ENCODE assay signal across 8 cellular contexts in genomic region chr11:65817815-65818680, GRCh38. TPM values are rescaled to one million over a fixed set of nuclear protein-coding genes. Genes with fewer than 3 reads are reported as not detected.
A peak's percentile ranks its signal among the peaks of the same experiment; 100 is the strongest.
DNase-seq lines count a peak whose midpoint lies in the region; ATAC-seq lines count a peak whose summit lies in the region.

No MANE protein-coding gene starts in this region.

- no peaks in the 10 kb centered on the region for H3K27me3 ChIP-seq in muscle layer of duodenum (ENCODE audit: low read depth, low read length)

- peak; percentile 81 for DNase-seq in Caki2 (ENCODE audit: low read depth)
- DNase-seq in OCI-M1 (lab: John Stamatoyannopoulos, UW), result peak; percentile 94
- peak; percentile 96 for DNase-seq in activated T-cell treated with anti-CD3 and anti-CD28 coated beads, Interleukin-2, amount 50 U/mL, for 24 hours
- DNase-seq in stimulated activated CD8-positive, alpha-beta memory T cell treated with anti-CD3 and anti-CD28 coated beads, Interleukin-7, amount 100 ng/mL, for 1 hour (ENCODE audit: low read depth in 2 of 2), result peak; percentile 87 to 95

- H3K36me3 Mint-ChIP-seq in IgD-negative memory B cell, result peaks cover 3% of the 10 kb centered on the region
- H3K36me3 Mint-ChIP-seq in activated T-cell treated with anti-CD3 and anti-CD28 coated beads, Interleukin-2, amount 50 U/mL, for 24 hours (ENCODE audit: low read depth), result no peaks in the 10 kb centered on the region

- peak overlapping the region; percentile 63 to 67 for H3K4me3 ChIP-seq in muscle layer of duodenum (ENCODE audit: low read depth in 1 of 2, low read length in 2 of 2)

- peak overlapping the region; percentile 80 to 91 (median 87) for H3K4me3 Mint-ChIP-seq in IgD-negative memory B cell
- peak overlapping the region; percentile 72 for H3K4me3 Mint-ChIP-seq in activated T-cell treated with anti-CD3 and anti-CD28 coated beads, Interleukin-2, amount 50 U/mL, for 24 hours

- H3K9me3 Mint-ChIP-seq in IgD-negative memory B cell, result no peaks in the 10 kb centered on the region
- no peaks in the 10 kb centered on the region for H3K9me3 Mint-ChIP-seq in activated T-cell treated with anti-CD3 and anti-CD28 coated beads, Interleukin-2, amount 50 U/mL, for 24 hours

- H3K27me3 Mint-ChIP-seq in IgD-negative memory B cell, result no peaks in the 10 kb centered on the region
- H3K27me3 Mint-ChIP-seq in activated T-cell treated with anti-CD3 and anti-CD28 coated beads, Interleukin-2, amount 50 U/mL, for 24 hours, result no peaks in the 10 kb centered on the region

- peak overlapping the region; percentile 19 to 90 (median 68) for H3K27ac Mint-ChIP-seq in IgD-negative memory B cell
- peak overlapping the region; percentile 80 for H3K27ac Mint-ChIP-seq in activated T-cell treated with anti-CD3 and anti-CD28 coated beads, Interleukin-2, amount 50 U/mL, for 24 hours

- no peaks in the 10 kb centered on the region for H3K36me3 ChIP-seq in muscle layer of duodenum (ENCODE audit: control insufficient read depth in 1 of 2, insufficient read depth in 2 of 2, low read length in 2 of 2)

- H3K27ac ChIP-seq in muscle layer of duodenum (ENCODE audit: low read length), result peak overlapping the region; percentile 72

- ATAC-seq in GM21447 (IDR thresholded peaks at IDR 0.05; ENCODE audit: unreplicated experiment) (peak; percentile 59), esophagus mucosa (peak; percentile 88)

- H3K4me1 ChIP-seq in muscle layer of duodenum (ENCODE audit: control insufficient read depth in 1 of 2, insufficient read depth in 2 of 2, low read length in 2 of 2), result peaks cover 0 to 10% of the 10 kb centered on the region in 2 donors

- no peaks in the 10 kb centered on the region for H3K9me3 ChIP-seq in muscle layer of duodenum (ENCODE audit: control insufficient read depth in 1 of 2, low read length in 2 of 2)

- peaks cover 5 to 11% (median 9%) of the 10 kb centered on the region in 3 donors for H3K4me1 Mint-ChIP-seq in IgD-negative memory B cell
- peaks cover 20% of the 10 kb centered on the region for H3K4me1 Mint-ChIP-seq in activated T-cell treated with anti-CD3 and anti-CD28 coated beads, Interleukin-2, amount 50 U/mL, for 24 hours (ENCODE audit: low read depth)

- in situ Hi-C loops in Caki2 (cut with HindIII; ENCODE audit: low pct_unique_long_range_greater_than_20kb, low sequenced_read_pairs), result no loop called here

RNA-seq across cellular contexts. Expression of gene SNX32, which starts 15.7 kb away (rescaled TPM):
- total RNA-seq in Caki2 (2014; rRNA removed; shearing (Covaris generic); ENCODE audit: low replicate concordance), result not detected in 2 replicates
- polyA plus RNA-seq in IgD-negative memory B cell, result 0.78 TPM
- 0.12 TPM for total RNA-seq in esophagus mucosa

RNA-seq across cellular contexts. Expression of gene OVOL1, which starts 31.2 kb away (rescaled TPM):
- not detected in 2 replicates for total RNA-seq in Caki2 (2014; rRNA removed; shearing (Covaris generic); ENCODE audit: low replicate concordance)
- not detected for polyA plus RNA-seq in IgD-negative memory B cell
- total RNA-seq in esophagus mucosa, result 49.0 TPM

RNA-seq across cellular contexts. Expression of gene AP5B1, which starts 37.3 kb away (rescaled TPM):
- total RNA-seq in Caki2 (2014; rRNA removed; shearing (Covaris generic); ENCODE audit: low replicate concordance), result 7.2 and 7.9 TPM in 2 replicates
- polyA plus RNA-seq in IgD-negative memory B cell, result 17.2 TPM
- 18.2 TPM for total RNA-seq in esophagus mucosa

RNA-seq across cellular contexts. Expression of gene CFL1, which starts 39.9 kb away (rescaled TPM):
- total RNA-seq in Caki2 (2014; rRNA removed; shearing (Covaris generic); ENCODE audit: low replicate concordance), result 1,200 and 1,265 TPM in 2 replicates
- 2,244 TPM for polyA plus RNA-seq in IgD-negative memory B cell
- 645 TPM for total RNA-seq in esophagus mucosa

RNA-seq across cellular contexts. Expression of gene MUS81, which starts 42.2 kb away (rescaled TPM):
- total RNA-seq in Caki2 (2014; rRNA removed; shearing (Covaris generic); ENCODE audit: low replicate concordance), result 69.0 and 76.8 TPM in 2 replicates
- 38.7 TPM for polyA plus RNA-seq in IgD-negative memory B cell
- total RNA-seq in esophagus mucosa, result 20.4 TPM

Comparison
In these comparisons a context has a peak if more than half of its experiments do, and no peak if none do; other contexts are left out.
1. Peak in every context shown above with its lines: DNase-seq, ATAC-seq, H3K4me3 ChIP-seq and H3K27ac ChIP-seq.
2. RNA of gene OVOL1, which starts 31.2 kb away (total RNA-seq): 49.0 TPM in esophagus mucosa (single experiment); not detected in Caki2; every median in the first group is over 10 times any median in the second.